ENCODE assay signal across 8 cellular contexts in the genomic region with DNA sequence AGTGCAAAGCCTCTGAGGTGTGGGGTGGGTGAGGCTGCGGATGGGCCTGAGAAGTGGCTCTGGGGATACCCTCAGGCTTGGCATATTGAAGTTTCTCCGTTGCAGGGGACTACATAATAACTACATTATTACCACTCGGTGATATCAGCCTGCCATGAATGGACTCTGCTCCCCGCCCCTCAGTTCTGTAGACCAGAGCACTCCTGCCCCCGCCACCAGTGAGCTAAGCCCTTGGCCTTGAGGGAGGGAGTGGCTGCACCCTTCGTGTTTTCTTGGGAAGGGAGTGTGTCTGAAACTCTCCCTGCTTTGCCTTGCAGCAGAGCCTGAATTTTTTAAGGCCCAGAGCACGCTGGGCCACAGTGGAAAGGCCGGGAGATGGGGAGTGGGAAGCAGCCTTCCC. TPM values are rescaled to one million over a fixed set of nuclear protein-coding genes. Genes with fewer than 3 reads are reported as not detected.
DNase-seq lines count a peak whose midpoint lies in the region; ATAC-seq and TF ChIP-seq lines count a peak whose summit lies in the region.

No MANE protein-coding gene starts in this region.

- H3F3A ChIP-seq in smooth muscle cell (ENCODE audit: low read depth): peaks cover 18% of the 10 kb centered on the region

- TF ChIP-seq CTCF in HCT116 (IDR thresholded peaks at IDR 0.05 in 2 of 3, conservative IDR thresholded peaks at IDR 0.05 in 1 of 3; ENCODE audit: borderline replicate concordance in 1 of 3, insufficient read depth in 1 of 3, low read depth in 2 of 3, low read length in 2 of 3): no peak
- no peak for TF ChIP-seq CTCF in WI38 (IDR thresholded peaks at IDR 0.05; ENCODE audit: low read depth, low read length)
- TF ChIP-seq CTCF in foreskin fibroblast (IDR thresholded peaks at IDR 0.05; ENCODE audit: low read depth, low read length): no peak
- TF ChIP-seq CTCF in smooth muscle cell (IDR thresholded peaks at IDR 0.05; ENCODE audit: borderline replicate concordance, insufficient read depth, poor library complexity, severe bottlenecking): no peak

- intact Hi-C loops in HCT116 (cut with micrococcal nuclease): loop anchor here (5.0 kb wide), 2 partner anchors 34 to 126 kb away; no protein-coding TSS in a partner anchor

- POLR2A ChIA-PET in HCT116 (lab: Charles Lee): interaction anchor here (1.3 kb wide), 1 partner anchor 9 kb away, joined by 3 read pairs; no protein-coding TSS in a partner anchor

- H2AFZ ChIP-seq in HCT116 (ENCODE audit: low read depth, low read length, poor library complexity, severe bottlenecking) (no peak overlapping the region), smooth muscle cell (ENCODE audit: low read depth) (peak overlapping the region; percentile 58)

- no TSS peak for BruUV-seq in HCT116 (replicated peaks; lab: Mats Ljungman, UMichigan)

- TF ChIP-seq RAD21 in HCT116 (IDR thresholded peaks at IDR 0.05; ENCODE audit: low read depth): no peak

- DNase-seq in HCT116 (ENCODE audit: low read depth, low spot score): no peak
- DNase-seq in foreskin fibroblast: peak in 1 of 2 donors; percentile 66
- DNase-seq in smooth muscle cell (lab: John Stamatoyannopoulos, UW; ENCODE audit: unreplicated experiment): peak; percentile 6
- DNase-seq in NCI-H1092 (lab: John Stamatoyannopoulos, UW): no peak

- H3K9me3 ChIP-seq in HCT116 (ENCODE audit: control insufficient read depth in 1 of 2, insufficient read depth in 1 of 2, low read depth in 1 of 2, low read length in 2 of 2): no peaks in the 10 kb centered on the region
- H3K9me3 ChIP-seq in smooth muscle cell (replicated peaks; ENCODE audit: low read depth): no peaks in the 10 kb centered on the region

- H3K4me1 ChIP-seq in HCT116 (ENCODE audit: control insufficient read depth in 1 of 2, insufficient read depth in 2 of 2, low read length in 2 of 2) (peaks cover 30 to 49% of the 10 kb centered on the region in 2 experiments), smooth muscle cell (ENCODE audit: low read depth) (peaks cover 21% of the 10 kb centered on the region)

- H3K4me3 ChIP-seq in HCT116 (replicated peaks in 1 of 2; ENCODE audit: low read depth in 1 of 2, low read length in 2 of 2): peak overlapping the region; percentile 86 to 87
- peak overlapping the region; percentile 75 for H3K4me3 ChIP-seq in WI38 (ENCODE audit: low read depth, low read length)
- peak overlapping the region; percentile 78 to 82 for H3K4me3 ChIP-seq in foreskin fibroblast (ENCODE audit: low read depth in 1 of 2, low read length in 2 of 2)
- peak overlapping the region; percentile 49 for H3K4me3 ChIP-seq in smooth muscle cell

- H3K27me3 ChIP-seq in HCT116 (ENCODE audit: insufficient read depth, low read length) (no peaks in the 10 kb centered on the region), smooth muscle cell (ENCODE audit: low read depth) (no peaks in the 10 kb centered on the region)

- H3K27ac ChIP-seq in HCT116 (ENCODE audit: low read depth, low read length) (peak overlapping the region; percentile 79), smooth muscle cell (ENCODE audit: low read depth) (peak overlapping the region; percentile 49)

- CTCF ChIA-PET in HCT116 (lab: Charles Lee): interaction anchor here (4.2 kb wide), 1 partner anchor 75 kb away, joined by 27 read pairs; no protein-coding TSS in a partner anchor

- ATAC-seq in HCT116 (no peak), GM19452 (IDR thresholded peaks at IDR 0.05; ENCODE audit: unreplicated experiment) (no peak), GM21723 (IDR thresholded peaks at IDR 0.05; ENCODE audit: unreplicated experiment) (no peak), GM21367 (IDR thresholded peaks at IDR 0.05; ENCODE audit: unreplicated experiment) (no peak)

- no peak for TF ChIP-seq POLR2A in HCT116 (IDR thresholded peaks at IDR 0.05; ENCODE audit: borderline replicate concordance, extremely low read depth, insufficient read depth, insufficient read length)

- WGBS in smooth muscle cell (ENCODE audit: low lambda C conversion rate): 22% methylated on average over 8 of the region's 8 CpGs

- peaks cover 56% of the 10 kb centered on the region for H3K79me2 ChIP-seq in HCT116 (ENCODE audit: insufficient read depth, low read length)
- H3K79me2 ChIP-seq in smooth muscle cell (ENCODE audit: low read depth): no peaks in the 10 kb centered on the region

- H3K36me3 ChIP-seq in HCT116 (ENCODE audit: control insufficient read depth in 1 of 2, insufficient read depth in 2 of 2, low read length in 2 of 2) (no peaks in the 10 kb centered on the region), smooth muscle cell (ENCODE audit: low read depth) (no peaks in the 10 kb centered on the region)

- RAD21 ChIA-PET in HCT116 (lab: Charles Lee; ENCODE audit: low non-redundant PET in 1 of 2, low total read pairs in 2 of 2, uncharacterized antibody in 2 of 2, unreplicated experiment in 2 of 2): interaction anchor here in 1 of 2 experiments (0.6 to 2.4 kb wide), 2 partner anchors 76 to 89 kb away, joined by 3 to 10 read pairs; no protein-coding TSS in a partner anchor

- peak overlapping the region; percentile 95 for H3K9ac ChIP-seq in HCT116 (ENCODE audit: low read length)
- H3K9ac ChIP-seq in smooth muscle cell (ENCODE audit: low read depth): no peak overlapping the region

- H4K20me1 ChIP-seq in HCT116 (ENCODE audit: insufficient read depth) (no peaks in the 10 kb centered on the region), smooth muscle cell (ENCODE audit: low read depth) (no peaks in the 10 kb centered on the region)

- no peaks in the 10 kb centered on the region for H3K9me2 ChIP-seq in HCT116 (ENCODE audit: insufficient read depth)

- H3K4me2 ChIP-seq in HCT116 (ENCODE audit: low read length) (peak overlapping the region; percentile 96), smooth muscle cell (peak overlapping the region; percentile 82)

TF ChIP-seq in HCT116, 20 proteins besides CTCF, POLR2A, EP300 and RAD21:
- TF ChIP-seq FOSL1 (IDR thresholded peaks at IDR 0.05; ENCODE audit: low read depth): no peak
- TF ChIP-seq CEBPB (IDR thresholded peaks at IDR 0.05; ENCODE audit: low read depth): no peak
- no peak for TF ChIP-seq ELF1 (IDR thresholded peaks at IDR 0.05; ENCODE audit: borderline replicate concordance, low read depth)
- no peak for TF ChIP-seq EZH2phosphoT487 (IDR thresholded peaks at IDR 0.05; ENCODE audit: borderline replicate concordance)
- TF ChIP-seq YY1 (IDR thresholded peaks at IDR 0.05; ENCODE audit: extremely low read depth, insufficient replicate concordance, low read depth, low read length): no peak
- TF ChIP-seq EZH2 (IDR thresholded peaks at IDR 0.05): no peak
- TF ChIP-seq, protein P1, sequence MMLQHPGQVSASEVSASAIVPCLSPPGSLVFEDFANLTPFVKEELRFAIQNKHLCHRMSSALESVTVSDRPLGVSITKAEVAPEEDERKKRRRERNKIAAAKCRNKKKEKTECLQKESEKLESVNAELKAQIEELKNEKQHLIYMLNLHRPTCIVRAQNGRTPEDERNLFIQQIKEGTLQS (IDR thresholded peaks at IDR 0.05): no peak
- TF ChIP-seq SRF (IDR thresholded peaks at IDR 0.05; ENCODE audit: low read depth): no peak
- no peak for TF ChIP-seq ZNF274 (IDR thresholded peaks at IDR 0.05; ENCODE audit: low read depth, low read length)
- no peak for TF ChIP-seq EGR1 (IDR thresholded peaks at IDR 0.05; ENCODE audit: low read depth)

RNA-seq across cellular contexts. Expression of gene ORAI1, which starts 1.7 kb away (rescaled TPM):
- total RNA-seq in HCT116 (2021; ENCODE audit: unreplicated experiment): 20.2 TPM
- polyA plus RNA-seq in HCT116 (2012): 23.7 and 26.7 TPM in 2 replicates
- total RNA-seq in smooth muscle cell: 5.4 and 5.5 TPM in 2 replicates
- polyA plus RNA-seq in smooth muscle cell: 23.4 and 24.0 TPM in 2 replicates

RNA-seq across cellular contexts. Expression of gene MORN3, which starts 41.4 kb away (rescaled TPM):
- total RNA-seq in HCT116 (2021; ENCODE audit: unreplicated experiment) (0.34 TPM), smooth muscle cell (0.13 and 0.18 TPM in 2 replicates)
- polyA plus RNA-seq in HCT116 (2012): 0.49 and 0.70 TPM in 2 replicates
- polyA plus RNA-seq in smooth muscle cell: 0.11 and 2.0 TPM in 2 replicates

RNA-seq across cellular contexts. Expression of gene KDM2B, which starts 47.2 kb away (rescaled TPM):
- total RNA-seq in HCT116 (2021; ENCODE audit: unreplicated experiment): 36.7 TPM
- polyA plus RNA-seq in HCT116 (2012): 23.7 and 28.4 TPM in 2 replicates
- 19.9 and 34.9 TPM in 2 replicates for total RNA-seq in smooth muscle cell
- 16.3 and 22.6 TPM in 2 replicates for polyA plus RNA-seq in smooth muscle cell
